In the genomic region with DNA sequence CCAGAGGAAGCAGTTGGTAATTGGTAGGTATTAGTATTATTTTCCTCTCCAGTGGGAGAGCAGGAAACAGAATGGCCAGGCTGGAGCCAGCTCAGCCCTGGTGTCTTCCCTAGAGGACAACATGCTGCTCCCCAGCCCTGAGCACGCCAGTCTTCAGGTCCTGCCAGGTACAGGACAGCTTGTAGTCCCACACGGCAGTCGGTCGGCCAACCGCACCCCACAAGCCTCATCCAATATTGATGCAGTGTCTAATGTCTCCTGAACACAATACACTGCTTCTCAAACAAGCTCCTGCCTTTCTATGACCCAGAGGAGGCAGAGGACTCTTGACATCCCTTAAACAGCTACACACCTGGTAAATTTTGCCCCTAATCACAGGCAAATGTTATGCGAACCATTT, we compare ENCODE assay signal across 11 cellular contexts.
DNase-seq lines count a peak whose midpoint lies in the region; ATAC-seq, FAIRE-seq and TF ChIP-seq lines count a peak whose summit lies in the region.
"Had no signal": no experiment of that assay in that cellular context is flagged by ENCODE, and none has a peak within 500 bp of the region (broad histone marks: within the 10 kb centered on the region; RNA-seq: fewer than 3 reads in every experiment).

No MANE protein-coding gene starts in this region.

- peak overlapping the region; percentile 64 for H3K27ac ChIP-seq in CD4-positive, CD25-positive, alpha-beta regulatory T cell (ENCODE audit: insufficient read depth, low read length, poor library complexity, severe bottlenecking)
- H3K27ac ChIP-seq in GM23338 (ENCODE audit: low read depth) (no peak overlapping the region), GM12878 (ENCODE audit: control insufficient read depth, insufficient read depth) (0 out of 2 replicates have a peak overlapping the region, but pooled peaks have one; percentile 15), neural progenitor cell (peak overlapping the region; percentile 43), tibial nerve (no peak overlapping the region)
- H3K27ac ChIP-seq: SK-N-MC had no signal

- 81% methylated on average over 6 of the region's 6 CpGs for WGBS in GM12878 (ENCODE audit: insufficient coverage, insufficient replicate concordance, low lambda C conversion rate, missing lambda C conversion rate)
- 83 to 95% methylated on average over 5 to 6 of the region's 6 CpGs for WGBS in tibial nerve, 2 donors

- H3K9ac ChIP-seq in GM12878 (ENCODE audit: control insufficient read depth, insufficient read depth, low read length) (no peak overlapping the region), neural progenitor cell (no peak overlapping the region)

- no peaks in the 10 kb centered on the region for H3K36me3 ChIP-seq in CD4-positive, CD25-positive, alpha-beta regulatory T cell (ENCODE audit: control insufficient read depth, insufficient read depth, low read length)
- H3K36me3 ChIP-seq in GM23338 (ENCODE audit: insufficient read depth) (no peaks in the 10 kb centered on the region), GM12878 (ENCODE audit: control insufficient read depth in 2 of 2, insufficient read depth in 2 of 2, low read length in 1 of 2) (no peaks in the 10 kb centered on the region), neural progenitor cell (no peaks in the 10 kb centered on the region), tibial nerve (no peaks in the 10 kb centered on the region)

- H3K9me2 ChIP-seq in GM23338 (ENCODE audit: insufficient read depth) = peaks cover 13% of the 10 kb centered on the region; the same call in 1 of the 2 replicates

- no peaks in the 10 kb centered on the region for H3K79me2 ChIP-seq in GM23338 (replicated peaks; ENCODE audit: insufficient read depth)
- no peaks in the 10 kb centered on the region for H3K79me2 ChIP-seq in GM12878 (ENCODE audit: control insufficient read depth, insufficient read depth, low read length)
- H3K79me2 ChIP-seq in neural progenitor cell (ENCODE audit: low read depth) = no peaks in the 10 kb centered on the region

- peak in 1 of 3 donors; percentile 7 for DNase-seq in CD4-positive, CD25-positive, alpha-beta regulatory T cell
- DNase-seq in GM23338 (ENCODE audit: low spot score) = no peak
- DNase-seq in GM12878 (ENCODE audit: low read depth, low spot score) = no peak
- no peak for DNase-seq in neural progenitor cell (ENCODE audit: low spot score)
- no peak for DNase-seq in GM12892 (ENCODE audit: insufficient read length)
- DNase-seq in NCI-H2196 (lab: John Stamatoyannopoulos, UW; ENCODE audit: unreplicated experiment) = no peak
- DNase-seq in tibial nerve (ENCODE audit: low spot score in 2 of 2) = no peak
- DNase-seq: foreskin fibroblast, H7, NCI-H187 treated with DMSO at 0.1 percent for 48 hours had no signal

- TF ChIP-seq RAD21 in GM12878 (IDR thresholded peaks at IDR 0.05; ENCODE audit: insufficient read depth, low read depth, low read length) = no peak

- RAD21 ChIA-PET in GM12878 (lab: Charles Lee; ENCODE audit: unreplicated experiment) = interaction anchor here (1.9 kb wide), 1 partner anchor 86 kb away, joined by 6 read pairs; no protein-coding TSS in a partner anchor

- TF ChIP-seq EP300 in GM12878 (IDR thresholded peaks at IDR 0.05; ENCODE audit: borderline replicate concordance in 1 of 2, control insufficient read depth in 1 of 2, low read depth in 2 of 2, low read length in 2 of 2) = no peak
- TF ChIP-seq EP300 in tibial nerve (IDR thresholded peaks at IDR 0.05) = no peak

- BruUV-seq in GM12878 (replicated peaks; lab: Mats Ljungman, UMichigan) = no TSS peak

- H3K27ac Mint-ChIP-seq in CD4-positive, CD25-positive, alpha-beta regulatory T cell = peak overlapping the region; percentile 84 to 94 (median 94)
- H3K27ac Mint-ChIP-seq in GM23338 = no peak overlapping the region
- no peak overlapping the region for H3K27ac Mint-ChIP-seq in neural progenitor cell

- peak overlapping the region; percentile 61 for H3K4me3 ChIP-seq in CD4-positive, CD25-positive, alpha-beta regulatory T cell (ENCODE audit: low read depth, low read length)
- H3K4me3 ChIP-seq in GM23338 (no peak overlapping the region), GM12878 (no peak overlapping the region), neural progenitor cell (no peak overlapping the region), tibial nerve (no peak overlapping the region)
- H3K4me3 ChIP-seq: SK-N-MC had no signal

- H3K27me3 ChIP-seq in CD4-positive, CD25-positive, alpha-beta regulatory T cell (ENCODE audit: control insufficient read depth, insufficient read depth, low read length) = no peaks in the 10 kb centered on the region
- H3K27me3 ChIP-seq in GM23338 (ENCODE audit: insufficient read depth) = no peaks in the 10 kb centered on the region
- H3K27me3 ChIP-seq in GM12878 (replicated peaks in 1 of 2; ENCODE audit: control insufficient read depth in 2 of 2, insufficient read depth in 2 of 2, low read length in 1 of 2) = no peaks in the 10 kb centered on the region
- no peaks in the 10 kb centered on the region for H3K27me3 ChIP-seq in neural progenitor cell
- no peaks in the 10 kb centered on the region for H3K27me3 ChIP-seq in tibial nerve

- in situ Hi-C loops in GM12878 (cut with MboI) = no loop called here

- SMC1A ChIA-PET in GM12878 (lab: Charles Lee; ENCODE audit: uncharacterized antibody, unreplicated experiment) = interaction anchor here (0.8 to 1.9 kb wide), 5 partner anchors 10 to 86 kb away, joined by 3 to 10 read pairs (median 3); no protein-coding TSS in a partner anchor

- H3F3A ChIP-seq in GM23338 (replicated peaks; ENCODE audit: low read depth) (no peaks in the 10 kb centered on the region), neural progenitor cell (ENCODE audit: low read depth) (peaks cover 8% of the 10 kb centered on the region)

- H3K4me2 ChIP-seq in GM23338 (no peak overlapping the region), GM12878 (ENCODE audit: control insufficient read depth, insufficient read depth) (peak overlapping the region; percentile 40; the same call in 1 of the 2 replicates), neural progenitor cell (peak overlapping the region; percentile 36)

- POLR2A ChIA-PET in GM12878 (lab: Charles Lee) = no interaction called here

- H3K9me3 Mint-ChIP-seq in CD4-positive, CD25-positive, alpha-beta regulatory T cell = no peaks in the 10 kb centered on the region
- H3K9me3 Mint-ChIP-seq in GM23338 (no peaks in the 10 kb centered on the region), neural progenitor cell (no peaks in the 10 kb centered on the region)

- intact Hi-C loops in GM12878 (cut with micrococcal nuclease; ENCODE audit: unreplicated experiment) = no loop called here

- TF ChIP-seq CTCF in GM23338 (conservative IDR thresholded peaks at IDR 0.05; ENCODE audit: low read depth in 2 of 2) (no peak), GM12878 (IDR thresholded peaks at IDR 0.05 in 2 of 3, conservative IDR thresholded peaks at IDR 0.05 in 1 of 3; ENCODE audit: control insufficient read depth in 2 of 3, extremely low read depth in 1 of 3, insufficient read depth in 1 of 3, low read depth in 3 of 3, low read length in 3 of 3) (no peak), neural progenitor cell (IDR thresholded peaks at IDR 0.05) (no peak), tibial nerve (IDR thresholded peaks at IDR 0.05) (no peak)

- H3K27me3 Mint-ChIP-seq in CD4-positive, CD25-positive, alpha-beta regulatory T cell = no peaks in the 10 kb centered on the region
- peaks cover 5% of the 10 kb centered on the region for H3K27me3 Mint-ChIP-seq in GM23338 (ENCODE audit: insufficient read depth, low read depth, poor library complexity)
- peaks cover 4% of the 10 kb centered on the region for H3K27me3 Mint-ChIP-seq in neural progenitor cell (ENCODE audit: insufficient read depth, low read depth)

- CTCF ChIA-PET in GM12878 (lab: Yijun Ruan, JAX) = interaction anchor here (0.8 to 3.3 kb wide), 2 partner anchors 86 to 114 kb away, joined by 3 to 19 read pairs; no protein-coding TSS in a partner anchor

- peaks cover 21% of the 10 kb centered on the region for H3K4me1 ChIP-seq in CD4-positive, CD25-positive, alpha-beta regulatory T cell (ENCODE audit: control insufficient read depth, insufficient read depth, low read length, poor library complexity, severe bottlenecking)
- 0 out of 2 replicates have a peak, but pooled peaks cover 9% of the 10 kb centered on the region for H3K4me1 ChIP-seq in GM23338 (ENCODE audit: insufficient read depth)
- H3K4me1 ChIP-seq in GM12878 (ENCODE audit: control insufficient read depth, insufficient read depth, low read length) = peaks cover 15% of the 10 kb centered on the region
- peaks cover 28% of the 10 kb centered on the region for H3K4me1 ChIP-seq in neural progenitor cell
- H3K4me1 ChIP-seq in tibial nerve = peaks cover 0 to 11% (median 9%) of the 10 kb centered on the region in 4 donors

- H3K4me1 Mint-ChIP-seq in CD4-positive, CD25-positive, alpha-beta regulatory T cell = peaks cover 7 to 35% (median 24%) of the 10 kb centered on the region in 4 donors
- H3K4me1 Mint-ChIP-seq in GM23338 (peaks cover 25% of the 10 kb centered on the region), neural progenitor cell (peaks cover 40% of the 10 kb centered on the region)

- TF ChIP-seq POLR2A in GM12878 (IDR thresholded peaks at IDR 0.05; ENCODE audit: low read depth, low read length) = no peak
- no peak for TF ChIP-seq POLR2A in GM12892 (IDR thresholded peaks at IDR 0.05; ENCODE audit: low read depth, low read length)
- TF ChIP-seq POLR2A in tibial nerve (IDR thresholded peaks at IDR 0.05) = no peak

- H3K4me3 Mint-ChIP-seq in CD4-positive, CD25-positive, alpha-beta regulatory T cell = peak overlapping the region in 3 of 4 donors; percentile 11 to 63 (median 36)
- H3K4me3 Mint-ChIP-seq in GM23338 = no peak overlapping the region
- H3K4me3 Mint-ChIP-seq in neural progenitor cell = no peak overlapping the region

- peak overlapping the region; percentile 69; the same call in 1 of the 2 replicates for H2AFZ ChIP-seq in GM23338
- peak overlapping the region; percentile 67 for H2AFZ ChIP-seq in GM12878 (ENCODE audit: control insufficient read depth, low read depth, low read length)
- peak overlapping the region; percentile 87 for H2AFZ ChIP-seq in neural progenitor cell (replicated peaks)

- no peaks in the 10 kb centered on the region for H3K9me3 ChIP-seq in CD4-positive, CD25-positive, alpha-beta regulatory T cell (ENCODE audit: control insufficient read depth in 2 of 2, low read length in 2 of 2)
- H3K9me3 ChIP-seq in GM12878 (replicated peaks; ENCODE audit: control insufficient read depth, insufficient read depth, low read length) (no peaks in the 10 kb centered on the region; the same call in 2 of the 3 replicates), neural progenitor cell (ENCODE audit: low read depth) (no peaks in the 10 kb centered on the region), tibial nerve (no peaks in the 10 kb centered on the region)

- no peak for FAIRE-seq in GM12878 (lab: Jason Lieb, UNC)
- no peak for FAIRE-seq in GM12892 (lab: Jason Lieb, UNC)

- H3K36me3 Mint-ChIP-seq in CD4-positive, CD25-positive, alpha-beta regulatory T cell = no peaks in the 10 kb centered on the region
- H3K36me3 Mint-ChIP-seq in GM23338 (ENCODE audit: low read depth) (no peaks in the 10 kb centered on the region), neural progenitor cell (no peaks in the 10 kb centered on the region)

- no peaks in the 10 kb centered on the region for H4K20me1 ChIP-seq in GM23338 (replicated peaks; ENCODE audit: insufficient read depth)
- no peaks in the 10 kb centered on the region for H4K20me1 ChIP-seq in GM12878 (ENCODE audit: control insufficient read depth, insufficient read depth)
- no peaks in the 10 kb centered on the region for H4K20me1 ChIP-seq in neural progenitor cell (ENCODE audit: low read depth)

- ATAC-seq in CD4-positive, CD25-positive, alpha-beta regulatory T cell (ENCODE audit: low read depth in 2 of 2) = peak in 1 of 2 donors; percentile 6
- ATAC-seq in GM23338 (no peak), GM12878 (peak; percentile 23)

Comparison
In these comparisons a context has a peak if more than half of its experiments do, and no peak if none do; other contexts are left out.
1. H3K27ac ChIP-seq: peak in CD4-positive, CD25-positive, alpha-beta regulatory T cell (single experiment), GM12878 (single experiment) and neural progenitor cell (single experiment); none in GM23338 (single experiment) and tibial nerve (0 of 4).
2. H3K27ac Mint-ChIP-seq: peak in CD4-positive, CD25-positive, alpha-beta regulatory T cell (3 of 3); none in GM23338 (single experiment) and neural progenitor cell (single experiment).
3. H3K4me3 Mint-ChIP-seq: peak in CD4-positive, CD25-positive, alpha-beta regulatory T cell (3 of 4); none in GM23338 (single experiment) and neural progenitor cell (single experiment).
4. Peak in every context shown above with its lines, with median percentiles within 50 percentile points of each other: H2AFZ ChIP-seq.